Comparison of ENCODE assay signal across 8 cellular contexts in the genomic region with DNA sequence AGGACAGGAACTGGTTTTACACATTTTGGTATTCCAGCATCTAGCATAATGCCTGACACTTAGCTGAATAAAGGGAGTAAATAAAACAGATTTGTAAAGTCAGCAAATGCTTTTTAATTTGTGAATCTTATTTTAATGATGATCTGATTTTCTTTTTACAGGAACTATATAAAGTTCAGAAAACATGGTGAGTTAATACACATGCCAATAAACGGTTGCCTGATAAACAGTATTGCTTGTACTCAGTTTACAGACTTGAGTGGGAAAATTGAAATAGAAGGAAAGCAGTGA. TPM values are rescaled to one million over a fixed set of nuclear protein-coding genes. Genes with fewer than 3 reads are reported as not detected.
A peak's percentile ranks its signal among the peaks of the same experiment; 100 is the strongest.
DNase-seq lines count a peak whose midpoint lies in the region; ATAC-seq and TF ChIP-seq lines count a peak whose summit lies in the region.

No MANE protein-coding gene starts in this region.

- H3K36me3 ChIP-seq in SJCRH30 (peaks cover 38% of the 10 kb centered on the region), esophagus squamous epithelium (peaks cover 7 to 46% (median 13%) of the 10 kb centered on the region in 3 donors), prostate gland (no peaks in the 10 kb centered on the region), body of pancreas (replicated peaks in 1 of 2; ENCODE audit: insufficient read depth in 1 of 2, low read depth in 2 of 2) (no peaks in the 10 kb centered on the region)

- peak overlapping the region; percentile 92 for H3K4me3 ChIP-seq in GM08714 (ENCODE audit: low read length)
- H3K4me3 ChIP-seq in SJCRH30, result peak overlapping the region; percentile 97
- H3K4me3 ChIP-seq in esophagus squamous epithelium, result peak overlapping the region; percentile 83 to 96 (median 88)
- H3K4me3 ChIP-seq in prostate gland, result peak overlapping the region in 1 of 2 donors; percentile 92
- no peak overlapping the region for H3K4me3 ChIP-seq in body of pancreas

- H3K27me3 ChIP-seq in SJCRH30 (no peaks in the 10 kb centered on the region), esophagus squamous epithelium (no peaks in the 10 kb centered on the region), prostate gland (replicated peaks; ENCODE audit: insufficient read depth) (no peaks in the 10 kb centered on the region), body of pancreas (no peaks in the 10 kb centered on the region)

- H3K27ac ChIP-seq in SJCRH30, result no peak overlapping the region
- H3K27ac ChIP-seq in esophagus squamous epithelium, result peak overlapping the region in 2 of 4 donors; percentile 93 to 97
- H3K27ac ChIP-seq in prostate gland, result peak overlapping the region; percentile 96 to 97
- H3K27ac ChIP-seq in body of pancreas, result no peak overlapping the region

- TF ChIP-seq POLR2A in esophagus squamous epithelium (IDR thresholded peaks at IDR 0.05) (no peak), prostate gland (IDR thresholded peaks at IDR 0.05) (no peak), body of pancreas (IDR thresholded peaks at IDR 0.05) (no peak)

- intact Hi-C loops in esophagus squamous epithelium (cut with DNase I) (no loop called here), prostate gland (cut with DNase I) (loop anchor here (5.0 kb wide), 1 partner anchor 34 kb away; the partner anchor contains the start of gene HYKK), body of pancreas (cut with DNase I) (no loop called here)

- WGBS in esophagus squamous epithelium, 2 donors, result 26 to 33% methylated on average over 1 of the region's 1 CpG
- WGBS in prostate gland, result 14% methylated on average over 1 of the region's 1 CpG
- 9 to 29% methylated on average over 1 of the region's 1 CpG for WGBS in body of pancreas, 2 donors

- no peak for ATAC-seq in body of pancreas

- H3K4me1 ChIP-seq in SJCRH30 (no peaks in the 10 kb centered on the region; the same call in 1 of the 2 replicates), esophagus squamous epithelium (peaks cover 7 to 29% (median 16%) of the 10 kb centered on the region in 3 donors), prostate gland (replicated peaks) (peaks cover 3% of the 10 kb centered on the region), body of pancreas (peaks cover 26% of the 10 kb centered on the region)

- DNase-seq in SJCRH30 (no peak), esophagus squamous epithelium (lab: John Stamatoyannopoulos, UW) (no peak), prostate gland (ENCODE audit: low spot score) (no peak), NCI-H748 treated with DMSO at 0.1 percent for 48 hours (lab: John Stamatoyannopoulos, UW) (no peak), 8988T (no peak), body of pancreas (no peak), COLO668 (lab: John Stamatoyannopoulos, UW; ENCODE audit: unreplicated experiment) (no peak)

- H3K9me3 ChIP-seq in SJCRH30 (replicated peaks) (no peaks in the 10 kb centered on the region), esophagus squamous epithelium (no peaks in the 10 kb centered on the region), prostate gland (no peaks in the 10 kb centered on the region), body of pancreas (no peaks in the 10 kb centered on the region)

- TF ChIP-seq CTCF in esophagus squamous epithelium (IDR thresholded peaks at IDR 0.05), result no peak
- no peak for TF ChIP-seq CTCF in prostate gland (IDR thresholded peaks at IDR 0.05)
- no peak for TF ChIP-seq CTCF in body of pancreas (IDR thresholded peaks at IDR 0.05)

RNA-seq across cellular contexts. Expression of gene PSMA4, which starts 1.4 kb away (rescaled TPM):
- total RNA-seq in SJCRH30 (2014; rRNA removed; shearing (Covaris generic)), result 348 and 392 TPM in 2 replicates
- total RNA-seq in esophagus squamous epithelium (100 to 1,000 TPM in 3 of 4 donors, 10 to 100 TPM in 1; 94.5 to 223 (median 175) TPM), prostate gland (100 to 1,000 TPM in 1 of 2 donors, 10 to 100 TPM in 1; 62.8 to 174 TPM), body of pancreas (10 to 100 TPM; 33.6 to 51.6 TPM)

RNA-seq across cellular contexts. Expression of gene CHRNA5, which starts 23.6 kb away (rescaled TPM):
- 19.2 and 21.7 TPM in 2 replicates for total RNA-seq in SJCRH30 (2014; rRNA removed; shearing (Covaris generic))
- total RNA-seq in esophagus squamous epithelium (1 to 10 TPM in 3 of 4 donors, under 1 TPM in 1; 0.95 to 2.9 (median 1.6) TPM), prostate gland (1 to 10 TPM; 1.9 to 2.0 TPM), body of pancreas (1 to 10 TPM in 1 of 2 donors, not detected in 1; 1.6 TPM)

RNA-seq across cellular contexts. Expression of gene HYKK, which starts 34.3 kb away (rescaled TPM):
- total RNA-seq in SJCRH30 (2014; rRNA removed; shearing (Covaris generic)), result 8.9 and 11.4 TPM in 2 replicates
- total RNA-seq in esophagus squamous epithelium (1 to 10 TPM; 1.5 to 9.4 (median 6.5) TPM), prostate gland (10 to 100 TPM in 1 of 2 donors, 1 to 10 TPM in 1; 6.2 to 11.2 TPM), body of pancreas (1 to 10 TPM; 2.6 to 8.3 TPM)

Comparison
In these comparisons a context has a peak if more than half of its experiments do, and no peak if none do; other contexts are left out.
1. H3K4me3 ChIP-seq: peak in GM08714 (single experiment), SJCRH30 (single experiment) and esophagus squamous epithelium (4 of 4); none in body of pancreas (0 of 2).
2. H3K27ac ChIP-seq: peak in prostate gland (2 of 2); none in SJCRH30 (single experiment) and body of pancreas (0 of 4).